Comparison of ENCODE assay signal across 18 cellular contexts in genomic region chr4:69098470-69098869, GRCh38. TPM values are rescaled to one million over a fixed set of nuclear protein-coding genes. Genes with fewer than 3 reads are reported as not detected.
"Had no signal": no experiment of that assay in that cellular context is flagged by ENCODE, and none has a peak within 500 bp of the region (broad histone marks: within the 10 kb centered on the region; RNA-seq: fewer than 3 reads in every experiment).

No MANE protein-coding gene starts in this region.

- DNase-seq: activated CD4-positive, alpha-beta memory T cell treated with anti-CD3 and anti-CD28 coated beads for 36 hours; activated naive CD4-positive, alpha-beta T cell treated with anti-CD3 and anti-CD28 coated beads, Interleukin-2, amount 10 ng/mL, durations not matched to agents 7 days and 5 days; activated T-cell treated with anti-CD3 and anti-CD28 coated beads, Interleukin-2, amount 50 U/mL, for 24 hours; head of caudate nucleus; immature natural killer cell; nephron progenitor cell; occipital lobe; right cardiac atrium; stimulated activated CD4-positive, alpha-beta T cell treated with anti-CD3 and anti-CD28 coated beads, Interleukin-4, amount 100 ng/mL, for 24 hours; stimulated activated naive CD4-positive, alpha-beta T cell treated with Interleukin-2 at 50 U/mL for 16 hours; transverse colon had no signal

- H3K4me3 ChIP-seq: ascending aorta, cardiac muscle cell, lung, prostate gland, transverse colon had no signal

- H3K27ac Mint-ChIP-seq: activated CD4-positive, alpha-beta memory T cell treated with anti-CD3 and anti-CD28 coated beads for 36 hours; activated naive CD4-positive, alpha-beta T cell treated with anti-CD3 and anti-CD28 coated beads, Interleukin-2, amount 10 ng/mL, durations not matched to agents 7 days and 5 days; activated T-cell treated with anti-CD3 and anti-CD28 coated beads, Interleukin-2, amount 50 U/mL, for 24 hours; immature natural killer cell; mesothelial cell of epicardium; nephron progenitor cell had no signal

- H3K9me3 ChIP-seq: ascending aorta, prostate gland, transverse colon had no signal

- H3K4me1 Mint-ChIP-seq: activated naive CD4-positive, alpha-beta T cell treated with anti-CD3 and anti-CD28 coated beads, Interleukin-2, amount 10 ng/mL, durations not matched to agents 7 days and 5 days; immature natural killer cell; mesothelial cell of epicardium; nephron progenitor cell had no signal

- H3K4me1 ChIP-seq: ascending aorta, prostate gland had no signal

- H3K9me3 Mint-ChIP-seq: activated CD4-positive, alpha-beta memory T cell treated with anti-CD3 and anti-CD28 coated beads for 36 hours; activated naive CD4-positive, alpha-beta T cell treated with anti-CD3 and anti-CD28 coated beads, Interleukin-2, amount 10 ng/mL, durations not matched to agents 7 days and 5 days; activated T-cell treated with anti-CD3 and anti-CD28 coated beads, Interleukin-2, amount 50 U/mL, for 24 hours; mesothelial cell of epicardium; nephron progenitor cell had no signal

- H3K27me3 ChIP-seq: ascending aorta, cardiac muscle cell, transverse colon had no signal

- H3K36me3 ChIP-seq: ascending aorta, cardiac muscle cell, prostate gland, transverse colon had no signal

- ATAC-seq: right cardiac atrium had no signal

- FAIRE-seq: frontal cortex had no signal

- H3K27ac ChIP-seq: ascending aorta, cardiac muscle cell, prostate gland, transverse colon had no signal

- H3K27me3 Mint-ChIP-seq: activated CD4-positive, alpha-beta memory T cell treated with anti-CD3 and anti-CD28 coated beads for 36 hours; activated naive CD4-positive, alpha-beta T cell treated with anti-CD3 and anti-CD28 coated beads, Interleukin-2, amount 10 ng/mL, durations not matched to agents 7 days and 5 days; activated T-cell treated with anti-CD3 and anti-CD28 coated beads, Interleukin-2, amount 50 U/mL, for 24 hours had no signal

- H3K36me3 Mint-ChIP-seq: activated CD4-positive, alpha-beta memory T cell treated with anti-CD3 and anti-CD28 coated beads for 36 hours; activated naive CD4-positive, alpha-beta T cell treated with anti-CD3 and anti-CD28 coated beads, Interleukin-2, amount 10 ng/mL, durations not matched to agents 7 days and 5 days; immature natural killer cell; mesothelial cell of epicardium had no signal

- H3K4me3 Mint-ChIP-seq: activated CD4-positive, alpha-beta memory T cell treated with anti-CD3 and anti-CD28 coated beads for 36 hours; activated naive CD4-positive, alpha-beta T cell treated with anti-CD3 and anti-CD28 coated beads, Interleukin-2, amount 10 ng/mL, durations not matched to agents 7 days and 5 days; activated T-cell treated with anti-CD3 and anti-CD28 coated beads, Interleukin-2, amount 50 U/mL, for 24 hours; immature natural killer cell; mesothelial cell of epicardium; nephron progenitor cell had no signal

RNA-seq across cellular contexts. Expression of gene UGT2B7, which starts 2.2 kb away (rescaled TPM):
- total RNA-seq: activated CD4-positive, alpha-beta memory T cell treated with anti-CD3 and anti-CD28 coated beads for 36 hours; ascending aorta; cardiac muscle cell; dermis microvascular lymphatic vessel endothelial cell; frontal cortex; mesothelial cell of epicardium; occipital lobe; prostate gland; right cardiac atrium had no signal
- polyA plus RNA-seq: cardiac muscle cell, immature natural killer cell, right cardiac atrium had no signal
